In genomic region chr14:74516451-74517155, GRCh38 we compare ENCODE assay signal across 16 cellular contexts. TPM values are rescaled to one million over a fixed set of nuclear protein-coding genes. Genes with fewer than 3 reads are reported as not detected.
DNase-seq lines count a peak whose midpoint lies in the region; ATAC-seq and TF ChIP-seq lines count a peak whose summit lies in the region.
"Had no signal": no experiment of that assay in that cellular context is flagged by ENCODE, and none has a peak within 500 bp of the region (broad histone marks: within the 10 kb centered on the region; RNA-seq: fewer than 3 reads in every experiment).

No MANE protein-coding gene starts in this region.

- intact Hi-C loops in mammary epithelial cell (cut with micrococcal nuclease) (no loop called here), lower lobe of right lung (cut with DNase I) (no loop called here)

- H3F3A ChIP-seq in MM.1S (ENCODE audit: insufficient read depth, low read length) = no peaks in the 10 kb centered on the region

- no peaks in the 10 kb centered on the region for H3K36me3 Mint-ChIP-seq in activated CD8-positive, alpha-beta T cell treated with anti-CD3 and anti-CD28 coated beads, Interleukin-2, amount 10 ng/mL, durations not matched to agents 7 days and 5 days (ENCODE audit: low read depth)
- H3K36me3 Mint-ChIP-seq: activated naive CD4-positive, alpha-beta T cell treated with anti-CD3 and anti-CD28 coated beads, Interleukin-2, amount 50 U/mL, for 24 hours had no signal

- H3K9me2 ChIP-seq in MM.1S (replicated peaks; ENCODE audit: insufficient read depth, low read length) = no peaks in the 10 kb centered on the region

- ATAC-seq in lower lobe of right lung = no peak
- ATAC-seq in activated CD8-positive, alpha-beta T cell treated with anti-CD3 and anti-CD28 coated beads, Interleukin-2, amount 10 ng/mL, durations not matched to agents 7 days and 5 days = no peak
- ATAC-seq: gastroesophageal sphincter, left lobe of liver had no signal

- 83% methylated on average over 3 of the region's 12 CpGs for WGBS in mammary epithelial cell (ENCODE audit: low coverage, missing lambda C conversion rate)

- no peak overlapping the region for H3K27ac ChIP-seq in mammary epithelial cell (ENCODE audit: insufficient read depth, low read depth, low read length)
- no peak overlapping the region for H3K27ac ChIP-seq in lower lobe of right lung
- no peak overlapping the region for H3K27ac ChIP-seq in MM.1S (ENCODE audit: low read length)
- H3K27ac ChIP-seq: dorsolateral prefrontal cortex, gastroesophageal sphincter, neutrophil had no signal

- no peaks in the 10 kb centered on the region for H4K20me1 ChIP-seq in mammary epithelial cell (ENCODE audit: insufficient read depth, low read length)
- no peaks in the 10 kb centered on the region for H4K20me1 ChIP-seq in MM.1S (ENCODE audit: insufficient read depth, low read length)

- dilution Hi-C loops in mammary epithelial cell (cut with HindIII; ENCODE audit: low sequenced_read_pairs) = no loop called here

- CTCF ChIA-PET in mammary epithelial cell (lab: Charles Lee; ENCODE audit: low non-redundant PET) = no interaction called here
- CTCF ChIA-PET in activated CD8-positive, alpha-beta T cell treated with anti-CD3 and anti-CD28 coated beads, Interleukin-2, amount 10 ng/mL, durations not matched to agents 7 days and 5 days (lab: Charles Lee) = interaction anchor here (1.2 kb wide), 1 partner anchor 15 kb away, joined by 3 read pairs; no protein-coding TSS in a partner anchor

- H3K9me3 ChIP-seq in mammary epithelial cell (replicated peaks; ENCODE audit: insufficient read depth, low read length) = no peaks in the 10 kb centered on the region
- H3K9me3 ChIP-seq in lower lobe of right lung = no peaks in the 10 kb centered on the region
- no peaks in the 10 kb centered on the region for H3K9me3 ChIP-seq in MM.1S (replicated peaks; ENCODE audit: insufficient read depth, low read length)
- H3K9me3 ChIP-seq: gastroesophageal sphincter, neutrophil had no signal

- H3K9me3 Mint-ChIP-seq in activated CD8-positive, alpha-beta T cell treated with anti-CD3 and anti-CD28 coated beads, Interleukin-2, amount 10 ng/mL, durations not matched to agents 7 days and 5 days (ENCODE audit: insufficient read depth) = no peaks in the 10 kb centered on the region
- H3K9me3 Mint-ChIP-seq: activated naive CD4-positive, alpha-beta T cell treated with anti-CD3 and anti-CD28 coated beads, Interleukin-2, amount 50 U/mL, for 24 hours; T-helper 2 cell treated with Interferon-gamma antibody and Interleukin-4, amounts not matched to agents 5 μg/mL and 100 μg/mL, for 36 hours had no signal

- H3K27me3 ChIP-seq in mammary epithelial cell (ENCODE audit: insufficient read depth, low read length) = no peaks in the 10 kb centered on the region
- no peaks in the 10 kb centered on the region for H3K27me3 ChIP-seq in lower lobe of right lung (ENCODE audit: low read depth)
- H3K27me3 ChIP-seq in MM.1S (replicated peaks; ENCODE audit: insufficient read depth, low read length) = peaks cover 64% of the 10 kb centered on the region
- H3K27me3 ChIP-seq: gastroesophageal sphincter had no signal

- H2AFZ ChIP-seq in mammary epithelial cell (ENCODE audit: low read depth, low read length) (no peak overlapping the region), MM.1S (ENCODE audit: low read length) (no peak overlapping the region)

- H3K79me2 ChIP-seq in mammary epithelial cell (ENCODE audit: insufficient read depth, low read length) = no peaks in the 10 kb centered on the region
- no peaks in the 10 kb centered on the region for H3K79me2 ChIP-seq in MM.1S (ENCODE audit: low read length)

- H3K4me1 Mint-ChIP-seq in activated CD8-positive, alpha-beta T cell treated with anti-CD3 and anti-CD28 coated beads, Interleukin-2, amount 10 ng/mL, durations not matched to agents 7 days and 5 days (ENCODE audit: low read depth) = peaks cover 11% of the 10 kb centered on the region

- H3K4me3 Mint-ChIP-seq in activated CD8-positive, alpha-beta T cell treated with anti-CD3 and anti-CD28 coated beads, Interleukin-2, amount 10 ng/mL, durations not matched to agents 7 days and 5 days = no peak overlapping the region
- H3K4me3 Mint-ChIP-seq: activated naive CD4-positive, alpha-beta T cell treated with anti-CD3 and anti-CD28 coated beads, Interleukin-2, amount 50 U/mL, for 24 hours; T-helper 2 cell treated with Interferon-gamma antibody and Interleukin-4, amounts not matched to agents 5 μg/mL and 100 μg/mL, for 36 hours had no signal

- POLR2A ChIA-PET in activated CD8-positive, alpha-beta T cell treated with anti-CD3 and anti-CD28 coated beads, Interleukin-2, amount 10 ng/mL, durations not matched to agents 7 days and 5 days (lab: Charles Lee) = no interaction called here

- H3K4me1 ChIP-seq in mammary epithelial cell (ENCODE audit: insufficient read depth, low read length) (peaks cover 65% of the 10 kb centered on the region), lower lobe of right lung (peaks cover 17% of the 10 kb centered on the region), MM.1S (ENCODE audit: low read length) (no peaks in the 10 kb centered on the region)
- H3K4me1 ChIP-seq: gastroesophageal sphincter had no signal

- no TSS peak for BruUV-seq in mammary epithelial cell (replicated peaks; lab: Mats Ljungman, UMichigan)

- peaks cover 38% of the 10 kb centered on the region for H3K27me3 Mint-ChIP-seq in activated CD8-positive, alpha-beta T cell treated with anti-CD3 and anti-CD28 coated beads, Interleukin-2, amount 10 ng/mL, durations not matched to agents 7 days and 5 days (ENCODE audit: low read depth)
- H3K27me3 Mint-ChIP-seq: activated naive CD4-positive, alpha-beta T cell treated with anti-CD3 and anti-CD28 coated beads, Interleukin-2, amount 50 U/mL, for 24 hours had no signal

- no peak overlapping the region for H3K27ac Mint-ChIP-seq in activated CD8-positive, alpha-beta T cell treated with anti-CD3 and anti-CD28 coated beads, Interleukin-2, amount 10 ng/mL, durations not matched to agents 7 days and 5 days
- H3K27ac Mint-ChIP-seq: activated naive CD4-positive, alpha-beta T cell treated with anti-CD3 and anti-CD28 coated beads, Interleukin-2, amount 50 U/mL, for 24 hours; T-helper 2 cell treated with Interferon-gamma antibody and Interleukin-4, amounts not matched to agents 5 μg/mL and 100 μg/mL, for 36 hours had no signal

- H3K9ac ChIP-seq in mammary epithelial cell (ENCODE audit: insufficient read depth, low read length) = no peak overlapping the region
- no peak overlapping the region for H3K9ac ChIP-seq in MM.1S (ENCODE audit: low read length)

- in situ Hi-C loops in mammary epithelial cell (cut with MboI; ENCODE audit: low sequenced_read_pairs in 2 of 2) = no loop called here

- TF ChIP-seq CTCF in mammary epithelial cell (conservative IDR thresholded peaks at IDR 0.05 in 1 of 2, IDR thresholded peaks at IDR 0.05 in 1 of 2; ENCODE audit: extremely low read depth in 1 of 2, insufficient read depth in 1 of 2, low read depth in 1 of 2, low read length in 2 of 2) (peak in 1 of 2 donors; percentile 2), lower lobe of right lung (IDR thresholded peaks at IDR 0.05) (no peak), MM.1S (IDR thresholded peaks at IDR 0.05; ENCODE audit: low read length) (no peak)

- H3K4me3 ChIP-seq in mammary epithelial cell (replicated peaks in 1 of 3; ENCODE audit: insufficient read depth in 1 of 3, low read depth in 2 of 3, low read length in 3 of 3) (no peak overlapping the region), lower lobe of right lung (no peak overlapping the region), MM.1S (ENCODE audit: low read length) (no peak overlapping the region)
- H3K4me3 ChIP-seq: dorsolateral prefrontal cortex, gastroesophageal sphincter had no signal

- peaks cover 15% of the 10 kb centered on the region for H3K36me3 ChIP-seq in mammary epithelial cell (ENCODE audit: insufficient read depth, low read length)
- H3K36me3 ChIP-seq in lower lobe of right lung = peaks cover 9% of the 10 kb centered on the region
- H3K36me3 ChIP-seq in MM.1S (replicated peaks; ENCODE audit: insufficient read depth, low read length) = no peaks in the 10 kb centered on the region
- H3K36me3 ChIP-seq: neutrophil had no signal

- H3K4me2 ChIP-seq in mammary epithelial cell (ENCODE audit: insufficient read depth, low read depth, low read length) = no peak overlapping the region
- H3K4me2 ChIP-seq in MM.1S (ENCODE audit: low read depth, low read length) = no peak overlapping the region

- peak; percentile 65 for DNase-seq in AG08395 (ENCODE audit: low spot score)
- peak; percentile 39 for DNase-seq in HK-2 (ENCODE audit: unreplicated experiment)
- DNase-seq in mammary epithelial cell = peak; percentile 61
- DNase-seq in lower lobe of right lung = peak; percentile 39
- DNase-seq in activated CD8-positive, alpha-beta T cell treated with anti-CD3 and anti-CD28 coated beads, Interleukin-2, amount 10 ng/mL, durations not matched to agents 7 days and 5 days = no peak
- DNase-seq in NCI-H2029 (lab: John Stamatoyannopoulos, UW) = no peak
- DNase-seq in MM.1S = no peak
- no peak for DNase-seq in putamen (ENCODE audit: low spot score)
- DNase-seq: DMS79, MV-4-11 had no signal

RNA-seq across cellular contexts. Expression of gene ISCA2, which starts 23.0 kb away (rescaled TPM):
- total RNA-seq in mammary epithelial cell (10 to 100 TPM in 1 of 2 donors, 1 to 10 TPM in 1; 6.7 to 18.2 TPM), lower lobe of right lung (23.4 TPM)
- 20.5 TPM for polyA plus RNA-seq in mammary epithelial cell
- not detected for polyA minus RNA-seq in mammary epithelial cell
- total RNA-seq in activated CD8-positive, alpha-beta T cell treated with anti-CD3 and anti-CD28 coated beads, Interleukin-2, amount 10 ng/mL, durations not matched to agents 7 days and 5 days = 10 to 100 TPM; 34.5 to 37.8 TPM

RNA-seq across cellular contexts. Expression of gene NPC2, which starts 23.5 kb away (rescaled TPM):
- total RNA-seq in mammary epithelial cell (100 to 1,000 TPM; 248 to 347 TPM), lower lobe of right lung (670 TPM)
- polyA plus RNA-seq in mammary epithelial cell = 466 TPM
- 327 TPM for polyA minus RNA-seq in mammary epithelial cell
- 10 to 100 TPM; 31.4 to 32.2 TPM for total RNA-seq in activated CD8-positive, alpha-beta T cell treated with anti-CD3 and anti-CD28 coated beads, Interleukin-2, amount 10 ng/mL, durations not matched to agents 7 days and 5 days

Comparison
In these comparisons a context has a peak if more than half of its experiments do, and no peak if none do; other contexts are left out.
1. DNase-seq: peak in AG08395 (single experiment), HK-2 (single experiment), mammary epithelial cell (single experiment) and lower lobe of right lung (single experiment); none in activated CD8-positive, alpha-beta T cell treated with anti-CD3 and anti-CD28 coated beads, Interleukin-2, amount 10 ng/mL, durations not matched to agents 7 days and 5 days (single experiment), NCI-H2029 (single experiment), MM.1S (single experiment) and putamen (single experiment).
2. RNA of gene NPC2, which starts 23.5 kb away (total RNA-seq): 670 TPM in lower lobe of right lung (single experiment) and 248 to 347 TPM in mammary epithelial cell; 31.4 to 32.2 TPM in activated CD8-positive, alpha-beta T cell treated with anti-CD3 and anti-CD28 coated beads, Interleukin-2, amount 10 ng/mL, durations not matched to agents 7 days and 5 days; every median in the first group is over 4 times any median in the second.